In the genomic region with DNA sequence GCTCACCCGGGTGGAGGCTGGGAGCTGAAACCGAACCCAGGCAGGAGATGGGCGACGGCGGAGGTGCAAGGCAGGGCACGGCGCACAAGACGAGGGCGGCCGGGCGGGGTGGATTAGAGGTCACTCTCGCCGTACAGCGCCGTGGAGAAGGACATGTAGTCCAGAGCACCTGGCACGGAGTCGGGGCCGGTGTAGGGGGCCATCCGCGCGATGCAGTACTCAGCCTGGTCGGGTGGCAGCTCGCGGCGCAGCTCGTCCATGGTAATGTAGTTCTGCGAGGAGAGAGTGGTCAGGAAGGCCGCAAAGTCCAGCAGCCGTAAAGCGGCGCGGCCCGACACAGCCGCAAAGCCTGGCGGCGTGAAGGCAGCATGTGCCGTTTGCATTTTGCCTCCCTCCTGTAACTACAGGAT, we compare ENCODE assay signal across 14 cellular contexts.
DNase-seq lines count a peak whose midpoint lies in the region; ATAC-seq and TF ChIP-seq lines count a peak whose summit lies in the region.
"Had no signal": no experiment of that assay in that cellular context is flagged by ENCODE, and none has a peak within 500 bp of the region (broad histone marks: within the 10 kb centered on the region; RNA-seq: fewer than 3 reads in every experiment).

No MANE protein-coding gene starts in this region.

- no peaks in the 10 kb centered on the region for H3K4me1 Mint-ChIP-seq in CD4-positive, alpha-beta T cell (ENCODE audit: low read depth)
- H3K4me1 Mint-ChIP-seq in endothelial cell (ENCODE audit: unreplicated experiment): peaks cover 4% of the 10 kb centered on the region

- no peak overlapping the region for H3K4me2 ChIP-seq in osteoblast (ENCODE audit: insufficient read depth, low read length)

- H3K9me3 Mint-ChIP-seq in CD4-positive, alpha-beta T cell: no peaks in the 10 kb centered on the region
- H3K9me3 Mint-ChIP-seq in endothelial cell (ENCODE audit: unreplicated experiment): no peaks in the 10 kb centered on the region

- DNase-seq in CD4-positive, alpha-beta T cell: peak in 1 of 10 experiments; percentile 21
- DNase-seq in dermis blood vessel endothelial cell (peak; percentile 33), osteoblast (ENCODE audit: insufficient read length, low spot score, missing footprints) (peak; percentile 8), endothelial cell (ENCODE audit: low spot score) (no peak), caudate nucleus (lab: John Stamatoyannopoulos, UW) (no peak)
- DNase-seq in activated naive CD4-positive, alpha-beta T cell treated with Interleukin-2 at 50 U/mL for 16 hours: no peak
- DNase-seq: activated naive CD4-positive, alpha-beta T cell treated with anti-CD3 and anti-CD28 coated beads, Interleukin-2, amount 50 U/mL, for 16 hours; NCI-H1092; NCI-H2081 treated with DMSO at 0.1 percent for 48 hours; retina had no signal

- H3K27me3 Mint-ChIP-seq in CD4-positive, alpha-beta T cell: no peaks in the 10 kb centered on the region
- peaks cover 2% of the 10 kb centered on the region for H3K27me3 Mint-ChIP-seq in endothelial cell (ENCODE audit: unreplicated experiment)

- CTCF ChIA-PET in CD4-positive, alpha-beta T cell (lab: Charles Lee): no interaction called here

- intact Hi-C loops in CD4-positive, alpha-beta T cell (cut with DNase I, micrococcal nuclease): no loop called here

- H3K36me3 ChIP-seq in osteoblast (ENCODE audit: insufficient read depth, low read length): peaks cover 93% of the 10 kb centered on the region

- H3K27me3 ChIP-seq in CD4-positive, alpha-beta T cell (ENCODE audit: control insufficient read depth, insufficient read depth, low read length): no peaks in the 10 kb centered on the region
- H3K27me3 ChIP-seq in osteoblast (ENCODE audit: insufficient read depth, low read length): no peaks in the 10 kb centered on the region
- H3K27me3 ChIP-seq: ascending aorta, neutrophil, vagina had no signal

- H3K36me3 Mint-ChIP-seq in CD4-positive, alpha-beta T cell (ENCODE audit: low read depth): peaks cover 87% of the 10 kb centered on the region
- H3K36me3 Mint-ChIP-seq in endothelial cell (ENCODE audit: low read depth, unreplicated experiment): peaks cover 48% of the 10 kb centered on the region

- no peaks in the 10 kb centered on the region for H3K4me1 ChIP-seq in osteoblast (ENCODE audit: insufficient read depth, low read length)
- H3K4me1 ChIP-seq: ascending aorta, vagina had no signal

- no peaks in the 10 kb centered on the region for H3K9me3 ChIP-seq in CD4-positive, alpha-beta T cell (ENCODE audit: control insufficient read depth, low read length)
- H3K9me3 ChIP-seq in osteoblast (ENCODE audit: low read depth, low read length): no peaks in the 10 kb centered on the region
- H3K9me3 ChIP-seq: ascending aorta, neutrophil, vagina had no signal

- TF ChIP-seq CTCF in CD4-positive, alpha-beta T cell (IDR thresholded peaks at IDR 0.05): no peak
- TF ChIP-seq CTCF in osteoblast (IDR thresholded peaks at IDR 0.05; ENCODE audit: extremely low read depth, low read depth, low read length) (no peak), endothelial cell (IDR thresholded peaks at IDR 0.05; ENCODE audit: unreplicated experiment) (no peak)

- peak overlapping the region; percentile 50; the same call in 1 of the 2 replicates for H3K4me3 ChIP-seq in GM08714 (ENCODE audit: low read length)
- H3K4me3 ChIP-seq in osteoblast (ENCODE audit: insufficient read depth, low read length): no peak overlapping the region
- H3K4me3 ChIP-seq: ascending aorta, vagina had no signal

- peaks cover 46% of the 10 kb centered on the region for H3K79me2 ChIP-seq in osteoblast (ENCODE audit: insufficient read depth, low read length)

- peaks cover 44% of the 10 kb centered on the region for H4K20me1 ChIP-seq in osteoblast (ENCODE audit: insufficient read depth, low read length)

- H3K27ac ChIP-seq in CD4-positive, alpha-beta T cell (ENCODE audit: low read depth, low read length): no peak overlapping the region
- H3K27ac ChIP-seq in osteoblast (ENCODE audit: low read depth, low read length) (no peak overlapping the region), caudate nucleus (ENCODE audit: low read depth, low read length) (no peak overlapping the region)
- H3K27ac ChIP-seq: ascending aorta, vagina had no signal

- ATAC-seq in CD4-positive, alpha-beta T cell (ENCODE audit: poor library complexity): peak; percentile 26

- H2AFZ ChIP-seq in osteoblast (ENCODE audit: low read length): no peak overlapping the region

- no peak overlapping the region for H3K4me3 Mint-ChIP-seq in CD4-positive, alpha-beta T cell
- H3K4me3 Mint-ChIP-seq in endothelial cell (ENCODE audit: unreplicated experiment): no peak overlapping the region

- H3K27ac Mint-ChIP-seq in CD4-positive, alpha-beta T cell: no peak overlapping the region
- no peak overlapping the region for H3K27ac Mint-ChIP-seq in endothelial cell (ENCODE audit: unreplicated experiment)

- POLR2A ChIA-PET in CD4-positive, alpha-beta T cell (lab: Charles Lee): no interaction called here

Comparison
In these comparisons a context has a peak if more than half of its experiments do, and no peak if none do; other contexts are left out.
1. DNase-seq: peak in dermis blood vessel endothelial cell (single experiment) and osteoblast (single experiment); none in endothelial cell (single experiment), caudate nucleus (0 of 61) and activated naive CD4-positive, alpha-beta T cell treated with Interleukin-2 at 50 U/mL for 16 hours (single experiment).